8 cellular contexts compared by ENCODE assay signal in the genomic region with DNA sequence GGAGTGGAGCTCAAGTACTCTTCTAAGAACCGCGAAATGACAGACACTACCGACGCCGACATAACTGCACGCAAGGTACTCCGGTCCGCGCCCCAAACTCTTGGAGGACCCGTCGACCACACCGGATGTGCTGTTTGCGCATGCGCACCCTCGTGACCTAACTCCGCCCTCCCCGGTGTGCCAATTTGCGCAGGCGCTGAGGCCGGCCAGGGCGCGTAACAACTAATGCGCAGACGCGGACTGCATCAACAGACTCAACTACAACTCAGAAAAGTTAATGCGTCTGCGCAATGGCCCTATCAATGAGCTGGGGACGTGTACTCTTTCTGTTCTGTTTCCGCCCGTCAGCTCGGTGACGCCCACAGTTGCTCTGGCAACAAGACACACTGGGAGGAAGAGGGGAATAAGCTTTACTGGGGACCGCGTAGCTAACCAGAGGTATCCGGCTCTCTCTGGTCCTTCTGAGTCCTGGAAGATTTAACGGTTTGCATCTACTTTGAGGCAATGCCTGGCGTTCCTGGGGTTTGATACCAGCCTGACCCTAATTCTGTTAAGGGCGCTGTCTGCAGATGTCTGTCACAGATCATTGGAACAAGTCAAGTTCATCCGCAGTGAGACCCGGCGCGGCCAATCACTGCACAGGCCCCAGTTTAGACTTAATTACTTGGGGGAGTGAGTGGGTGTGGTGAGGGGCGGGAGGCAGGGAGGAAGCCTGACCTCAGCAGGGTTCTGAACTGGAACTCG. TPM values are rescaled to one million over a fixed set of nuclear protein-coding genes. Genes with fewer than 3 reads are reported as not detected.
DNase-seq lines count a peak whose midpoint lies in the region; ATAC-seq lines count a peak whose summit lies in the region.

A gene (minus strand): TSS at position 129 of the 744 bp plus-strand sequence. CDS start 67 bp downstream, at position 62.

- H3K36me3 ChIP-seq in effector memory CD4-positive, alpha-beta T cell (ENCODE audit: control insufficient read depth, insufficient read depth, low read length), result no peaks in the 10 kb centered on the region

- no peaks in the 10 kb centered on the region for H3K9me3 ChIP-seq in effector memory CD4-positive, alpha-beta T cell (ENCODE audit: control insufficient read depth, low read length)

- peak; percentile 84 for ATAC-seq in GM21360 (IDR thresholded peaks at IDR 0.05; ENCODE audit: unreplicated experiment)

- H3K4me1 ChIP-seq in effector memory CD4-positive, alpha-beta T cell (ENCODE audit: control insufficient read depth, insufficient read depth, low read length, poor library complexity, severe bottlenecking), result peaks cover 16% of the 10 kb centered on the region

- DNase-seq in COLO668 (lab: John Stamatoyannopoulos, UW; ENCODE audit: unreplicated experiment) (peak; percentile 99), HT1080 (ENCODE audit: low read depth) (peak; percentile 99), NOMO-1 treated with DMSO at 0.1 percent for 48 hours (lab: John Stamatoyannopoulos, UW; ENCODE audit: unreplicated experiment) (peak; percentile 99), lung microvascular endothelial cell (ENCODE audit: low read depth in 2 of 2) (peak; percentile 100)
- peak; percentile 99 for DNase-seq in activated CD8-positive, alpha-beta memory T cell treated with anti-CD3 and anti-CD28 coated beads for 4 hours (ENCODE audit: low read depth in 2 of 2)
- DNase-seq in effector memory CD4-positive, alpha-beta T cell, result peak; percentile 99 to 100 (median 99)
- peak; percentile 99 to 100 (median 99) for DNase-seq in stimulated activated CD4-positive, alpha-beta T cell treated with anti-CD3 and anti-CD28 coated beads, TNF-alpha, amount 100 ng/mL, for 48 hours (ENCODE audit: low read depth in 3 of 3)

- no peaks in the 10 kb centered on the region for H3K27me3 ChIP-seq in effector memory CD4-positive, alpha-beta T cell (replicated peaks; ENCODE audit: control insufficient read depth, insufficient read depth, low read length, poor library complexity, severe bottlenecking)

- H3K27ac ChIP-seq in effector memory CD4-positive, alpha-beta T cell (ENCODE audit: insufficient read depth, low read length, poor library complexity, severe bottlenecking), result peak within 1 kb of the TSS; percentile 95

- peak within 1 kb of the TSS; percentile 72 for H3K4me3 ChIP-seq in effector memory CD4-positive, alpha-beta T cell (ENCODE audit: insufficient read depth, low read depth, low read length, poor library complexity, severe bottlenecking)

RNA-seq across cellular contexts. Expression of the gene that starts here (rescaled TPM):
- total RNA-seq in HT1080 (2014; rRNA removed; shearing (Covaris generic)), result 280 and 308 TPM in 2 replicates
- polyA plus RNA-seq in HT1080 (2015; cell fraction: cytosol; rRNA removed), result 275 and 317 TPM in 2 replicates
- polyA plus RNA-seq in HT1080 (2015; cell fraction: nucleus; rRNA removed), result 148 and 176 TPM in 2 replicates
- 300 and 362 TPM in 2 replicates for total RNA-seq in lung microvascular endothelial cell

Comparison
In these comparisons a context has a peak if more than half of its experiments do, and no peak if none do; other contexts are left out.
1. Peak in every context shown above with its lines: DNase-seq, ATAC-seq, H3K4me3 ChIP-seq and H3K27ac ChIP-seq.